ENCODE assay signal across 8 cellular contexts in the genomic region with DNA sequence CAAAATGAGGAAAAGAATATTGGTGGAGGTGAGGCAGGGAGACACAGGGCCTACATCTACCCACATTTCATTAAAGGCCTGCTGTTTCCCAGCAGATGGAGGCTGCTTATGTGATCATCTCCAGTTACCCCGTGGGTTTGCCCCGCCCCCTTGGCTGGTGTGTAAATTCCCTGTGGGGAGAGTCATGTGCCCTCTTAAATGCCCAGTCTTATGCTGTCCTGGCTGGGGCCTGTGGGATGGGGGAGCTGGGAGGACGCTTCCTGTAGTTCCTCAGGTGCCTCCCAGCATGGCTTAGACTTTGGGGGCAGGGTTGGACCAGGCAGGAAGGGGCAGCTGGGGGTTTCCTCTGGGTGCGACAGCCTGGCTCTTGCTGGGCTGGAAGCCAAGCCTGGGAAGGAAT. TPM values are rescaled to one million over a fixed set of nuclear protein-coding genes. Genes with fewer than 3 reads are reported as not detected.
DNase-seq lines count a peak whose midpoint lies in the region; ATAC-seq and TF ChIP-seq lines count a peak whose summit lies in the region.

No MANE protein-coding gene starts in this region.

- 40 to 68% methylated on average over 1 to 4 of the region's 4 CpGs for WGBS in endodermal cell (ENCODE audit: insufficient coverage in 1 of 2, insufficient read length in 1 of 2), 2 experiments
- WGBS in neuronal stem cell (ENCODE audit: extremely low coverage in 2 of 2, insufficient read length in 2 of 2, insufficient replicate concordance in 1 of 2), 2 donors, result no CpG with 5 or more reads among the region's 4 CpGs

- intact Hi-C loops in Panc1 (cut with micrococcal nuclease; ENCODE audit: unreplicated experiment), result no loop called here
- intact Hi-C loops in activated T-helper 2 cell treated with anti-CD3 and anti-CD28 coated beads, Interferon-gamma antibody, Interleukin-2, Interleukin-4, amounts not matched to agents 10 μg/mL and 5 μg/mL and 100 μg/mL, durations not matched to agents 14 hours and 24 hours and 36 hours (cut with micrococcal nuclease), result no loop called here

- H3K4me1 ChIP-seq in Panc1 (ENCODE audit: control insufficient read depth, insufficient read depth, low read length) (peaks cover 27% of the 10 kb centered on the region), endodermal cell (ENCODE audit: control insufficient read depth, insufficient read depth, low read length) (no peaks in the 10 kb centered on the region), neuronal stem cell (ENCODE audit: control insufficient read depth in 2 of 2, insufficient read depth in 1 of 2, low read depth in 1 of 2, low read length in 2 of 2) (peaks cover 3 to 8% of the 10 kb centered on the region in 2 donors)

- H3K4ac ChIP-seq in neuronal stem cell (ENCODE audit: low read length), result no peak overlapping the region

- H4K91ac ChIP-seq in neuronal stem cell (ENCODE audit: low read depth, low read length, poor library complexity), result no peak overlapping the region

- peaks cover 13% of the 10 kb centered on the region for H3K27me3 Mint-ChIP-seq in endodermal cell (ENCODE audit: insufficient read depth)
- peaks cover 4% of the 10 kb centered on the region for H3K27me3 Mint-ChIP-seq in activated T-helper 2 cell treated with anti-CD3 and anti-CD28 coated beads, Interferon-gamma antibody, Interleukin-2, Interleukin-4, amounts not matched to agents 10 μg/mL and 5 μg/mL and 100 μg/mL, durations not matched to agents 14 hours and 24 hours and 36 hours (ENCODE audit: low read depth)

- H2BK15ac ChIP-seq in neuronal stem cell (ENCODE audit: low read length), result no peak overlapping the region

- no peak overlapping the region for H2BK120ac ChIP-seq in neuronal stem cell (ENCODE audit: low read depth, low read length)

- no peak overlapping the region for H3K14ac ChIP-seq in neuronal stem cell (ENCODE audit: low read length)

- no peak overlapping the region for H2AK5ac ChIP-seq in neuronal stem cell (ENCODE audit: low read depth, low read length)

- no peak overlapping the region for H2BK12ac ChIP-seq in neuronal stem cell (ENCODE audit: low read length)

- H3K9me3 Mint-ChIP-seq in endodermal cell, result peaks cover 12% of the 10 kb centered on the region
- peaks cover 18% of the 10 kb centered on the region for H3K9me3 Mint-ChIP-seq in activated T-helper 2 cell treated with anti-CD3 and anti-CD28 coated beads, Interferon-gamma antibody, Interleukin-2, Interleukin-4, amounts not matched to agents 10 μg/mL and 5 μg/mL and 100 μg/mL, durations not matched to agents 14 hours and 24 hours and 36 hours

- in situ Hi-C loops in Panc1 (cut with HindIII; ENCODE audit: low pct_unique_long_range_greater_than_20kb, low sequenced_read_pairs), result no loop called here

- no peak for TF ChIP-seq CTCF in Panc1 (IDR thresholded peaks at IDR 0.05)
- no peak for TF ChIP-seq CTCF in endodermal cell (conservative IDR thresholded peaks at IDR 0.05)

- H4K8ac ChIP-seq in neuronal stem cell (ENCODE audit: low read depth, low read length), result no peak overlapping the region

- no peak overlapping the region for H3K23ac ChIP-seq in neuronal stem cell (ENCODE audit: low read depth, low read length, poor library complexity)

- peaks cover 5% of the 10 kb centered on the region for H3K4me1 Mint-ChIP-seq in endodermal cell
- H3K4me1 Mint-ChIP-seq in activated T-helper 2 cell treated with anti-CD3 and anti-CD28 coated beads, Interferon-gamma antibody, Interleukin-2, Interleukin-4, amounts not matched to agents 10 μg/mL and 5 μg/mL and 100 μg/mL, durations not matched to agents 14 hours and 24 hours and 36 hours (ENCODE audit: low read depth), result peaks cover 32% of the 10 kb centered on the region

- no peaks in the 10 kb centered on the region for H3K36me3 Mint-ChIP-seq in endodermal cell (ENCODE audit: low read depth)
- H3K36me3 Mint-ChIP-seq in activated T-helper 2 cell treated with anti-CD3 and anti-CD28 coated beads, Interferon-gamma antibody, Interleukin-2, Interleukin-4, amounts not matched to agents 10 μg/mL and 5 μg/mL and 100 μg/mL, durations not matched to agents 14 hours and 24 hours and 36 hours (ENCODE audit: low read depth), result peaks cover 14% of the 10 kb centered on the region

- H3K18ac ChIP-seq in neuronal stem cell (ENCODE audit: low read length), result no peak overlapping the region

- H3K27ac Mint-ChIP-seq in endodermal cell, result no peak overlapping the region
- H3K27ac Mint-ChIP-seq in activated T-helper 2 cell treated with anti-CD3 and anti-CD28 coated beads, Interferon-gamma antibody, Interleukin-2, Interleukin-4, amounts not matched to agents 10 μg/mL and 5 μg/mL and 100 μg/mL, durations not matched to agents 14 hours and 24 hours and 36 hours, result no peak overlapping the region

- POLR2A ChIA-PET in Panc1 (lab: Charles Lee), result no interaction called here

- H2BK5ac ChIP-seq in neuronal stem cell (ENCODE audit: low read length), result no peak overlapping the region

- no peaks in the 10 kb centered on the region for H3K36me3 ChIP-seq in Panc1 (ENCODE audit: control insufficient read depth, insufficient read depth, low read length)
- H3K36me3 ChIP-seq in endodermal cell (ENCODE audit: control insufficient read depth, insufficient read depth, low read length), result no peaks in the 10 kb centered on the region
- no peaks in the 10 kb centered on the region for H3K36me3 ChIP-seq in neuronal stem cell (replicated peaks in 1 of 2; ENCODE audit: control insufficient read depth in 2 of 2, insufficient read depth in 2 of 2, low read length in 2 of 2)

- H3K4me3 Mint-ChIP-seq in endodermal cell, result no peak overlapping the region
- H3K4me3 Mint-ChIP-seq in activated T-helper 2 cell treated with anti-CD3 and anti-CD28 coated beads, Interferon-gamma antibody, Interleukin-2, Interleukin-4, amounts not matched to agents 10 μg/mL and 5 μg/mL and 100 μg/mL, durations not matched to agents 14 hours and 24 hours and 36 hours (ENCODE audit: low read depth), result no peak overlapping the region

- H3K27ac ChIP-seq in Panc1 (ENCODE audit: low read length) (peak overlapping the region; percentile 88), endodermal cell (ENCODE audit: low read depth, low read length) (no peak overlapping the region), neuronal stem cell (replicated peaks; ENCODE audit: low read length) (no peak overlapping the region)

- peak overlapping the region; percentile 29 for H2AFZ ChIP-seq in neuronal stem cell (ENCODE audit: low read length)

- H3K4me3 ChIP-seq in Panc1 (ENCODE audit: low read depth in 2 of 2, low read length in 2 of 2) (no peak overlapping the region), endodermal cell (ENCODE audit: low read length) (no peak overlapping the region), neuronal stem cell (ENCODE audit: low read length in 2 of 2) (no peak overlapping the region)

- no peak overlapping the region for H3K9ac ChIP-seq in endodermal cell (ENCODE audit: extremely low read depth, low read length, poor library complexity, severe bottlenecking)
- H3K9ac ChIP-seq in neuronal stem cell (ENCODE audit: low read depth, low read length, poor library complexity), result no peak overlapping the region

- ATAC-seq in Panc1 (no peak), HG03108 (IDR thresholded peaks at IDR 0.05; ENCODE audit: unreplicated experiment) (no peak), GM21390 (IDR thresholded peaks at IDR 0.05; ENCODE audit: unreplicated experiment) (no peak)

- no peak overlapping the region for H3K4me2 ChIP-seq in neuronal stem cell (ENCODE audit: insufficient read depth, low read length, poor library complexity, severe bottlenecking)

- BruUV-seq in Panc1 (replicated peaks; lab: Mats Ljungman, UMichigan), result no TSS peak

- peak; percentile 30 for DNase-seq in activated CD8-positive, alpha-beta memory T cell treated with anti-CD3 and anti-CD28 coated beads, Interleukin-2, amount 50 U/mL, for 4 hours
- no peak for DNase-seq in activated CD8-positive, alpha-beta memory T cell treated with anti-CD3 and anti-CD28 coated beads, Interleukin-2, amount 50 U/mL, for 48 hours
- no peak for DNase-seq in Panc1 (ENCODE audit: low read depth, low spot score)
- peak; percentile 66 for DNase-seq in endodermal cell
- no peak for DNase-seq in neuronal stem cell (ENCODE audit: low spot score)
- DNase-seq in activated T-helper 2 cell treated with anti-CD3 and anti-CD28 coated beads, Interferon-gamma antibody, Interleukin-2, Interleukin-4, amounts not matched to agents 10 μg/mL and 5 μg/mL and 100 μg/mL, durations not matched to agents 14 hours and 24 hours and 36 hours (ENCODE audit: low spot score), result no peak

- peaks cover 1% of the 10 kb centered on the region for H3K79me1 ChIP-seq in neuronal stem cell (ENCODE audit: low read depth, low read length)

- CTCF ChIA-PET in Panc1 (lab: Charles Lee), result no interaction called here

- H3K27me3 ChIP-seq in Panc1 (ENCODE audit: control insufficient read depth, insufficient read depth, low read length), result no peaks in the 10 kb centered on the region
- peaks cover 13% of the 10 kb centered on the region for H3K27me3 ChIP-seq in endodermal cell (ENCODE audit: control insufficient read depth, insufficient read depth, low read length, poor library complexity, severe bottlenecking)
- H3K27me3 ChIP-seq in neuronal stem cell (ENCODE audit: control insufficient read depth in 3 of 3, insufficient read depth in 3 of 3, low read depth in 1 of 3, low read length in 3 of 3), result no peaks in the 10 kb centered on the region

- H3K9me3 ChIP-seq in Panc1 (ENCODE audit: control insufficient read depth, insufficient read depth, low read depth, low read length), result peaks cover 19% of the 10 kb centered on the region
- peaks cover 9% of the 10 kb centered on the region for H3K9me3 ChIP-seq in endodermal cell (ENCODE audit: control insufficient read depth, low read length)
- H3K9me3 ChIP-seq in neuronal stem cell (replicated peaks in 1 of 2; ENCODE audit: control insufficient read depth in 2 of 2, insufficient read depth in 1 of 2, low read depth in 1 of 2, low read length in 2 of 2), result peaks cover 0 to 2% of the 10 kb centered on the region in 2 donors

RNA-seq across cellular contexts. Expression of a gene that starts 15.5 kb away (rescaled TPM):
- total RNA-seq in Panc1 (2021; ENCODE audit: unreplicated experiment), result 145 TPM
- polyA plus RNA-seq in Panc1 (2012; ENCODE audit: insufficient read length), result 241 TPM
- 1 to 10 TPM; 9.0 to 9.5 TPM for total RNA-seq in endodermal cell
- 7.2 TPM for polyA plus RNA-seq in endodermal cell (2013, experiment 1 of 2)
- 5.6 TPM for polyA plus RNA-seq in endodermal cell (2013, experiment 2 of 2)
- polyA plus RNA-seq in neuronal stem cell (2013, experiment 1 of 2), result 17.7 TPM
- polyA plus RNA-seq in neuronal stem cell (2013, experiment 2 of 2), result 17.8 TPM
- total RNA-seq in activated T-helper 2 cell treated with anti-CD3 and anti-CD28 coated beads, Interferon-gamma antibody, Interleukin-2, Interleukin-4, amounts not matched to agents 10 μg/mL and 5 μg/mL and 100 μg/mL, durations not matched to agents 14 hours and 24 hours and 36 hours, result 3.6 and 4.2 TPM in 2 replicates

Comparison
In these comparisons a context has a peak if more than half of its experiments do, and no peak if none do; other contexts are left out.
1. DNase-seq: peak in activated CD8-positive, alpha-beta memory T cell treated with anti-CD3 and anti-CD28 coated beads, Interleukin-2, amount 50 U/mL, for 4 hours (single experiment) and endodermal cell (single experiment); none in activated CD8-positive, alpha-beta memory T cell treated with anti-CD3 and anti-CD28 coated beads, Interleukin-2, amount 50 U/mL, for 48 hours (single experiment), Panc1 (single experiment), neuronal stem cell (single experiment) and activated T-helper 2 cell treated with anti-CD3 and anti-CD28 coated beads, Interferon-gamma antibody, Interleukin-2, Interleukin-4, amounts not matched to agents 10 μg/mL and 5 μg/mL and 100 μg/mL, durations not matched to agents 14 hours and 24 hours and 36 hours (single experiment).
2. RNA of a gene that starts 15.5 kb away (total RNA-seq): 145 TPM in Panc1 (single experiment); 9.0 to 9.5 TPM in endodermal cell and 3.6 to 4.2 TPM in activated T-helper 2 cell treated with anti-CD3 and anti-CD28 coated beads, Interferon-gamma antibody, Interleukin-2, Interleukin-4, amounts not matched to agents 10 μg/mL and 5 μg/mL and 100 μg/mL, durations not matched to agents 14 hours and 24 hours and 36 hours; every median in the first group is over 10 times any median in the second.